Comparison of ENCODE assay signal across 8 cellular contexts in genomic region chr1:146278346-146278745, GRCh38. TPM values are rescaled to one million over a fixed set of nuclear protein-coding genes. Genes with fewer than 3 reads are reported as not detected.
DNase-seq lines count a peak whose midpoint lies in the region; ATAC-seq lines count a peak whose summit lies in the region.
"Not testable (repeated sequence)": the region's sequence is repeated elsewhere in the genome, so short reads cannot be mapped to it uniquely, and the experiment has no call there.

No MANE protein-coding gene starts in this region.

- DNase-seq in Right ventricle myocardium superior; sciatic nerve (ENCODE audit: low spot score): not testable (repeated sequence)

- peak; percentile 68 for ATAC-seq in GM18502 (IDR thresholded peaks at IDR 0.05; ENCODE audit: poor library complexity, unreplicated experiment)
- ATAC-seq in GM19043 (IDR thresholded peaks at IDR 0.05; ENCODE audit: low read depth, unreplicated experiment) = peak; percentile 52
- ATAC-seq in GM21526 (IDR thresholded peaks at IDR 0.05; ENCODE audit: low FRiP score, unreplicated experiment) = peak; percentile 55
- peak; percentile 76 for ATAC-seq in HG02798 (IDR thresholded peaks at IDR 0.05; ENCODE audit: poor library complexity, unreplicated experiment)
- ATAC-seq in HG03108 (IDR thresholded peaks at IDR 0.05; ENCODE audit: unreplicated experiment) = peak; percentile 75
- ATAC-seq in HG03565 (IDR thresholded peaks at IDR 0.05; ENCODE audit: unreplicated experiment) = peak; percentile 59
- ATAC-seq in Right ventricle myocardium superior (ENCODE audit: poor library complexity) = peak; percentile 84
- ATAC-seq in sciatic nerve = peak; percentile 95

- intact Hi-C loops in Right ventricle myocardium superior (cut with DNase I); sciatic nerve (cut with DNase I): not testable (repeated sequence)

RNA-seq across cellular contexts. Expression of gene NOTCH2NLA, which starts 49.5 kb away (rescaled TPM):
- total RNA-seq in Right ventricle myocardium superior = 7.2 TPM
- total RNA-seq in sciatic nerve = 102 TPM

Comparison
In these comparisons a context has a peak if more than half of its experiments do, and no peak if none do; other contexts are left out.
1. RNA of gene NOTCH2NLA, which starts 49.5 kb away (total RNA-seq): 102 TPM in sciatic nerve (single experiment); 7.2 TPM in Right ventricle myocardium superior (single experiment); every median in the first group is over 10 times any median in the second.
2. Peak in every context shown above with its lines, with median percentiles within 50 percentile points of each other: ATAC-seq.